9 cellular contexts compared by ENCODE assay signal in the genomic region with DNA sequence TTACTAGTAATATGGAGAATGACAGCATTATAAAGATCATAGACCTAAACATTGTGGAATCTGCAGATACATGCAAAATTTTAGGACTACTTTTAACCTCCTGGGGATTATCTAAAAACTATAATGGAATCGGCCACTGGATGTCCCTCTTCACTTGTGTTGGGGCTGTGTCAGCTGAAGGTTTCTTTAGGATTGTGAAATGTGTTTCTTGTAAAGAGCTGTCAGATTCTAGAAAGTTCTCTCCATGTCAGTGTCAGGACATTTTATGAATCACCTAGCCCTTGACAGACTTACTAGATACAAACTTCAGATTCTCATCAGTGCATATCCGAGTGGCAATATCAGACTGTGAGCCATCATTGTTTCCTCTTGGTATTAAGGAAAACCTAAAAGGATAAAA.
DNase-seq lines count a peak whose midpoint lies in the region; ATAC-seq, FAIRE-seq and TF ChIP-seq lines count a peak whose summit lies in the region.
"Had no signal": no experiment of that assay in that cellular context is flagged by ENCODE, and none has a peak within 500 bp of the region (broad histone marks: within the 10 kb centered on the region; RNA-seq: fewer than 3 reads in every experiment).

No MANE protein-coding gene starts in this region.

- no peaks in the 10 kb centered on the region for H3K9me3 Mint-ChIP-seq in astrocyte (ENCODE audit: unreplicated experiment)

- FAIRE-seq in astrocyte (lab: Jason Lieb, UNC) (no peak), HepG2 (lab: Jason Lieb, UNC) (peak; percentile 71)

- H4K20me1 ChIP-seq in astrocyte (ENCODE audit: insufficient read depth, low read length) (no peaks in the 10 kb centered on the region), HepG2 (ENCODE audit: insufficient read depth, low read length) (no peaks in the 10 kb centered on the region)

- H3K9me3 ChIP-seq in astrocyte (ENCODE audit: insufficient read depth, low read depth, low read length) (no peaks in the 10 kb centered on the region), HepG2 (ENCODE audit: low read length) (peaks cover 14% of the 10 kb centered on the region)

- H3K36me3 ChIP-seq in astrocyte (ENCODE audit: insufficient read depth, low read length) (no peaks in the 10 kb centered on the region), HepG2 (replicated peaks in 1 of 2; ENCODE audit: control insufficient read depth in 1 of 2, insufficient read depth in 2 of 2, low read length in 2 of 2) (peaks cover 1 to 2% of the 10 kb centered on the region in 2 experiments; a peak in 3 of 5 replicates)

- H2AFZ ChIP-seq in astrocyte (ENCODE audit: low read depth, low read length) (no peak overlapping the region), HepG2 (ENCODE audit: low read length) (no peak overlapping the region)

- no peak overlapping the region for H3K4me3 Mint-ChIP-seq in astrocyte (ENCODE audit: unreplicated experiment)
- H3K4me3 Mint-ChIP-seq: central memory CD8-positive, alpha-beta T cell had no signal

- H3K27me3 ChIP-seq in astrocyte (ENCODE audit: insufficient read depth, low read length) = no peaks in the 10 kb centered on the region
- no peaks in the 10 kb centered on the region for H3K27me3 ChIP-seq in HepG2 (ENCODE audit: control insufficient read depth in 1 of 2, insufficient read depth in 2 of 2, low read length in 2 of 2)

- H3K4me1 Mint-ChIP-seq in astrocyte (ENCODE audit: low read depth, unreplicated experiment) = no peaks in the 10 kb centered on the region
- H3K4me1 Mint-ChIP-seq: central memory CD8-positive, alpha-beta T cell had no signal

- TF ChIP-seq EP300 in HepG2 (IDR thresholded peaks at IDR 0.05; ENCODE audit: low read depth in 2 of 2, low read length in 2 of 2) = no peak
- TF ChIP-seq EP300 in HepG2 (CRISPR knock-in tag; IDR thresholded peaks at IDR 0.05; ENCODE audit: borderline replicate concordance) = no peak

- BruUV-seq in HepG2 (replicated peaks; lab: Mats Ljungman, UMichigan) = no TSS peak

- CTCF ChIA-PET in HepG2 (lab: Yijun Ruan, JAX; ENCODE audit: low intra/inter-chr PET ratio, low total read pairs) = interaction anchor here (0.8 to 1.3 kb wide), 2 partner anchors 370 to 372 kb away, joined by 3 to 6 read pairs; no protein-coding TSS in a partner anchor

- TF ChIP-seq POLR2A in HepG2 (IDR thresholded peaks at IDR 0.05; ENCODE audit: insufficient read depth in 1 of 2, low read depth in 2 of 2, low read length in 2 of 2) = no peak

- H3K4me3 ChIP-seq in astrocyte (ENCODE audit: insufficient read depth, low read depth, low read length) = no peak overlapping the region
- no peak overlapping the region for H3K4me3 ChIP-seq in HepG2 (replicated peaks in 1 of 3; ENCODE audit: insufficient read depth in 1 of 3, low read depth in 2 of 3, low read length in 3 of 3)

- H3K27ac ChIP-seq in astrocyte (ENCODE audit: low read depth, low read length) (no peak overlapping the region), HepG2 (ENCODE audit: extremely low read length, insufficient read depth, low read length) (no peak overlapping the region)

- H3K9ac ChIP-seq in astrocyte (ENCODE audit: low read length) (no peak overlapping the region), HepG2 (ENCODE audit: insufficient read depth, low read depth, low read length) (no peak overlapping the region)

- H3K27me3 Mint-ChIP-seq in astrocyte (ENCODE audit: low read depth, unreplicated experiment) = no peaks in the 10 kb centered on the region
- H3K27me3 Mint-ChIP-seq: central memory CD8-positive, alpha-beta T cell had no signal

- H3K4me1 ChIP-seq in astrocyte (ENCODE audit: insufficient read depth, low read length) (no peaks in the 10 kb centered on the region), HepG2 (ENCODE audit: insufficient read depth, low read length) (peaks cover 11% of the 10 kb centered on the region)

- TF ChIP-seq RAD21 in HepG2 (CRISPR knock-in tag; IDR thresholded peaks at IDR 0.05) = no peak

- H3K4me2 ChIP-seq in astrocyte (ENCODE audit: low read length) = no peak overlapping the region
- no peak overlapping the region for H3K4me2 ChIP-seq in HepG2 (ENCODE audit: low read depth, low read length)

- in situ Hi-C loops in HepG2 (cut with HindIII; ENCODE audit: extremely low pct_ligation_motif_present, low pct_unique_long_range_greater_than_20kb) = loop anchor here (25.0 kb wide), 1 partner anchor 374 kb away; no protein-coding TSS in a partner anchor

- intact Hi-C loops in HepG2 (cut with micrococcal nuclease; ENCODE audit: unreplicated experiment) = loop anchor here (1.0 to 5.0 kb wide), 3 partner anchors 370 to 495 kb away; no protein-coding TSS in a partner anchor

- DNase-seq in D341Med (ENCODE audit: low spot score) (peak; percentile 51), M059J (ENCODE audit: low read depth) (peak; percentile 0), astrocyte (ENCODE audit: low read depth) (peak; percentile 10), HepG2 (ENCODE audit: low spot score) (peak; percentile 18), LoVo (ENCODE audit: low spot score) (no peak), OCI-M2 (lab: John Stamatoyannopoulos, UW; ENCODE audit: unreplicated experiment) (no peak), occipital lobe (lab: John Stamatoyannopoulos, UW) (no peak)
- DNase-seq in stimulated activated CD4-positive, alpha-beta T cell treated with anti-CD3 and anti-CD28 coated beads, Interleukin-4, amount 100 ng/mL, for 24 hours = no peak

- TF ChIP-seq CTCF in astrocyte (IDR thresholded peaks at IDR 0.05; ENCODE audit: insufficient read depth, low read depth, low read length) (peak; percentile 26), HepG2 (CRISPR knock-in tag; IDR thresholded peaks at IDR 0.05) (peak; percentile 49)

- WGBS in HepG2 (ENCODE audit: low lambda C conversion rate) = 90% methylated on average over 2 of the region's 2 CpGs

- H3K79me2 ChIP-seq in astrocyte (ENCODE audit: insufficient read depth, low read length) = no peaks in the 10 kb centered on the region
- H3K79me2 ChIP-seq in HepG2 (ENCODE audit: insufficient read depth, low read length) = no peaks in the 10 kb centered on the region

- peaks cover 2% of the 10 kb centered on the region for H3K36me3 Mint-ChIP-seq in astrocyte (ENCODE audit: low read depth, unreplicated experiment)

- H3K27ac Mint-ChIP-seq in astrocyte (ENCODE audit: unreplicated experiment) = no peak overlapping the region

- POLR2A ChIA-PET in HepG2 (lab: Yijun Ruan, JAX) = no interaction called here

- peak; percentile 59; the same call in 2 of the 3 replicates for ATAC-seq in HepG2

TF ChIP-seq in HepG2, 621 proteins besides CTCF, POLR2A, EP300 and RAD21:
- TF ChIP-seq CEBPG (CRISPR knock-in tag; IDR thresholded peaks at IDR 0.05) (peak; percentile 41; the same call in 1 of the 2 replicates), STAG1 (CRISPR knock-in tag; IDR thresholded peaks at IDR 0.05) (peak; percentile 68), CEBPB (IDR thresholded peaks at IDR 0.05; ENCODE audit: borderline replicate concordance, low read depth, low read length) (peak; percentile 11; the same call in 1 of the 2 replicates), HHEX (CRISPR knock-in tag; IDR thresholded peaks at IDR 0.05) (no peak), ARNT2 (CRISPR knock-in tag; IDR thresholded peaks at IDR 0.05; ENCODE audit: low read depth) (no peak)

Comparison
In these comparisons a context has a peak if more than half of its experiments do, and no peak if none do; other contexts are left out.
1. DNase-seq: peak in D341Med (single experiment), M059J (single experiment), astrocyte (single experiment) and HepG2 (single experiment); none in LoVo (single experiment), OCI-M2 (single experiment), occipital lobe (single experiment) and stimulated activated CD4-positive, alpha-beta T cell treated with anti-CD3 and anti-CD28 coated beads, Interleukin-4, amount 100 ng/mL, for 24 hours (single experiment).